8 cellular contexts compared by ENCODE assay signal in genomic region chr13:77002590-77003190, GRCh38. TPM values are rescaled to one million over a fixed set of nuclear protein-coding genes. Genes with fewer than 3 reads are reported as not detected.
DNase-seq lines count a peak whose midpoint lies in the region; TF ChIP-seq lines count a peak whose summit lies in the region.

No MANE protein-coding gene starts in this region.

- peaks cover 5% of the 10 kb centered on the region for H3K36me3 ChIP-seq in GM06990 (ENCODE audit: control insufficient read depth, insufficient read depth, low read length)

- intact Hi-C loops in lower leg skin (cut with DNase I; ENCODE audit: low total_unique reads): no loop called here

- H3K27ac ChIP-seq in 22Rv1: no peak overlapping the region

- H3K27me3 ChIP-seq in GM06990 (replicated peaks; ENCODE audit: control insufficient read depth, insufficient read depth, low read length): no peaks in the 10 kb centered on the region

- no peak overlapping the region for H3K4me3 ChIP-seq in GM06990 (replicated peaks; ENCODE audit: low read depth, low read length)
- no peak overlapping the region for H3K4me3 ChIP-seq in lower leg skin (ENCODE audit: low read depth, poor library complexity, severe bottlenecking)

- no peak for TF ChIP-seq POLR2A in erythroblast (IDR thresholded peaks at IDR 0.05; ENCODE audit: low read length)
- no peak for TF ChIP-seq POLR2A in lower leg skin (IDR thresholded peaks at IDR 0.05)

- TF ChIP-seq CTCF in 22Rv1 (IDR thresholded peaks at IDR 0.05) (peak; percentile 83), GM06990 (IDR thresholded peaks at IDR 0.05; ENCODE audit: insufficient read depth, low read length, poor library complexity, severe bottlenecking) (peak; percentile 52), lower leg skin (IDR thresholded peaks at IDR 0.05) (no peak)

- no peak for DNase-seq in GM06990 (ENCODE audit: extremely low read depth, insufficient read length)
- DNase-seq in OCI-M1 (lab: John Stamatoyannopoulos, UW): peak; percentile 51
- peak; percentile 21 to 42 for DNase-seq in erythroblast (lab: John Stamatoyannopoulos, UW)
- DNase-seq in renal cortical epithelial cell (ENCODE audit: low read depth): peak; percentile 61
- DNase-seq in lower leg skin (ENCODE audit: low spot score in 2 of 2): no peak
- DNase-seq in cortex of kidney (lab: John Stamatoyannopoulos, UW): no peak
- no peak for DNase-seq in NCI-H1436 treated with DMSO at 0.1 percent for 48 hours (lab: John Stamatoyannopoulos, UW)

- 57 to 64% methylated on average over 7 of the region's 7 CpGs for WGBS in lower leg skin, 2 donors

RNA-seq across cellular contexts. Expression of gene CLN5, which starts 10.8 kb away (rescaled TPM):
- total RNA-seq in renal cortical epithelial cell (43.4 and 62.4 TPM in 2 replicates), lower leg skin (10 to 100 TPM; 14.0 to 22.1 (median 19.3) TPM)

RNA-seq across cellular contexts. Expression of gene FBXL3, which starts 24.3 kb away (rescaled TPM):
- total RNA-seq in renal cortical epithelial cell (58.7 and 60.1 TPM in 2 replicates), lower leg skin (100 to 1,000 TPM in 3 of 4 donors, 10 to 100 TPM in 1; 82.1 to 114 (median 110) TPM)

RNA-seq across cellular contexts. Expression of gene ACOD1, which starts 54.4 kb away (rescaled TPM):
- total RNA-seq in renal cortical epithelial cell (not detected in 2 replicates), lower leg skin (not detected)

Comparison
In these comparisons a context has a peak if more than half of its experiments do, and no peak if none do; other contexts are left out.
1. CTCF ChIP-seq: peak in 22Rv1 (single experiment) and GM06990 (single experiment); none in lower leg skin (0 of 3).
2. DNase-seq: peak in OCI-M1 (single experiment), erythroblast (2 of 2) and renal cortical epithelial cell (single experiment); none in GM06990 (single experiment), lower leg skin (0 of 2), cortex of kidney (single experiment) and NCI-H1436 treated with DMSO at 0.1 percent for 48 hours (single experiment).